In genomic region chr15:38254065-38254883, GRCh38 we compare ENCODE assay signal across 9 cellular contexts. TPM values are rescaled to one million over a fixed set of nuclear protein-coding genes. Genes with fewer than 3 reads are reported as not detected.
DNase-seq lines count a peak whose midpoint lies in the region; ATAC-seq and TF ChIP-seq lines count a peak whose summit lies in the region.
"Had no signal": no experiment of that assay in that cellular context is flagged by ENCODE, and none has a peak within 500 bp of the region (broad histone marks: within the 10 kb centered on the region; RNA-seq: fewer than 3 reads in every experiment).

No MANE protein-coding gene starts in this region.

- peaks cover 24% of the 10 kb centered on the region for H3K4me1 Mint-ChIP-seq in T-helper 1 cell treated with Interleukin-12 subunit alpha and Interleukin-12 subunit beta and Interleukin-4 antibody, amounts not matched to agents 30 μg/mL and 1 μg/mL, for 36 hours (ENCODE audit: low read depth)

- no peaks in the 10 kb centered on the region for H3K9me3 Mint-ChIP-seq in T-helper 1 cell treated with Interleukin-12 subunit alpha and Interleukin-12 subunit beta and Interleukin-4 antibody, amounts not matched to agents 30 μg/mL and 1 μg/mL, for 36 hours

- no peaks in the 10 kb centered on the region for H3K27me3 ChIP-seq in lower lobe of right lung (ENCODE audit: low read depth)

- ATAC-seq in lower lobe of right lung, result peak in 1 of 2 donors; percentile 41

- H3K36me3 ChIP-seq in HEK293 (ENCODE audit: control insufficient read depth in 2 of 2, insufficient read depth in 1 of 2, low read length in 2 of 2) (no peaks in the 10 kb centered on the region), lower lobe of right lung (no peaks in the 10 kb centered on the region)

- peak overlapping the region; percentile 79 for H3K4me3 ChIP-seq in HEK293 (ENCODE audit: low read depth, low read length)
- H3K4me3 ChIP-seq in NB4 (ENCODE audit: low read depth, low read length), result peak overlapping the region; percentile 89
- peak overlapping the region; percentile 84 for H3K4me3 ChIP-seq in lower lobe of right lung

- POLR2A ChIA-PET in HEK293 (lab: Yijun Ruan, JAX), result no interaction called here

- H3K27ac ChIP-seq in HEK293 (ENCODE audit: extremely low read depth, low read depth, low read length), result peak overlapping the region; percentile 30; the same call in 1 of the 2 replicates
- H3K27ac ChIP-seq in lower lobe of right lung, result peak overlapping the region; percentile 96
- H3K27ac ChIP-seq: C4-2B had no signal

- H3K9me3 ChIP-seq in HEK293 (ENCODE audit: control insufficient read depth, insufficient read depth, low read depth, low read length) (no peaks in the 10 kb centered on the region), lower lobe of right lung (no peaks in the 10 kb centered on the region)

- H3K4me1 ChIP-seq in HEK293 (ENCODE audit: control insufficient read depth, insufficient read depth, low read length) (peaks cover 7% of the 10 kb centered on the region; the same call in 1 of the 2 replicates), lower lobe of right lung (peaks cover 54% of the 10 kb centered on the region)

- H3K4me3 Mint-ChIP-seq in T-helper 1 cell treated with Interleukin-12 subunit alpha and Interleukin-12 subunit beta and Interleukin-4 antibody, amounts not matched to agents 30 μg/mL and 1 μg/mL, for 36 hours, result peak overlapping the region; percentile 76

- CTCF ChIA-PET in HEK293 (lab: Yijun Ruan, JAX), result interaction anchor here (0.6 to 1.0 kb wide), 2 partner anchors 256 to 258 kb away, joined by 3 read pairs; no protein-coding TSS in a partner anchor

- intact Hi-C loops in lower lobe of right lung (cut with DNase I), result no loop called here

- no peak for TF ChIP-seq POLR2A in NB4 (IDR thresholded peaks at IDR 0.05; ENCODE audit: extremely low read depth, insufficient read length)

- H3K27me3 Mint-ChIP-seq in T-helper 1 cell treated with Interleukin-12 subunit alpha and Interleukin-12 subunit beta and Interleukin-4 antibody, amounts not matched to agents 30 μg/mL and 1 μg/mL, for 36 hours (ENCODE audit: low read depth), result peaks cover 61% of the 10 kb centered on the region

- no peak for TF ChIP-seq CTCF in HEK293 (tag by site-specific recombination; IDR thresholded peaks at IDR 0.05)
- no peak for TF ChIP-seq CTCF in NB4 (IDR thresholded peaks at IDR 0.05; ENCODE audit: low read depth, low read length)
- no peak for TF ChIP-seq CTCF in lower lobe of right lung (IDR thresholded peaks at IDR 0.05)

- H3K36me3 Mint-ChIP-seq in T-helper 1 cell treated with Interleukin-12 subunit alpha and Interleukin-12 subunit beta and Interleukin-4 antibody, amounts not matched to agents 30 μg/mL and 1 μg/mL, for 36 hours (ENCODE audit: low read depth), result no peaks in the 10 kb centered on the region

- no peak overlapping the region for H3K27ac Mint-ChIP-seq in T-helper 1 cell treated with Interleukin-12 subunit alpha and Interleukin-12 subunit beta and Interleukin-4 antibody, amounts not matched to agents 30 μg/mL and 1 μg/mL, for 36 hours

- DNase-seq in NCI-H1092 treated with DMSO at 0.1 percent for 48 hours (lab: John Stamatoyannopoulos, UW), result peak; percentile 2
- DNase-seq in NCI-H1092 (lab: John Stamatoyannopoulos, UW), result no peak
- DNase-seq in NB4 (ENCODE audit: low read depth), result peak; percentile 78
- DNase-seq in dermis microvascular lymphatic vessel endothelial cell (ENCODE audit: low read depth in 2 of 2), result peak; percentile 33 to 65
- peak; percentile 51 for DNase-seq in lower lobe of right lung
- peak; percentile 85 for DNase-seq in superior temporal gyrus (ENCODE audit: extremely low spot score)

TF ChIP-seq in HEK293, 187 proteins besides CTCF, POLR2A, EP300 and RAD21 (continues in another document):
- no peak for TF ChIP-seq ZSCAN5A (tag by site-specific recombination; IDR thresholded peaks at IDR 0.05)
- TF ChIP-seq HOXD13 (CRISPR knock-in tag; IDR thresholded peaks at IDR 0.05; ENCODE audit: borderline replicate concordance), result no peak
- 0 out of 2 replicates have a peak, but pooled peaks have one; percentile 33 for TF ChIP-seq ZBTB44 (tag by site-specific recombination; IDR thresholded peaks at IDR 0.05)
- peak; percentile 42; the same call in 1 of the 2 replicates for TF ChIP-seq ZBTB20 (tag by site-specific recombination; IDR thresholded peaks at IDR 0.05)
- TF ChIP-seq SP2 (tag by site-specific recombination; IDR thresholded peaks at IDR 0.05), result no peak
- TF ChIP-seq ZBTB21 (tag by site-specific recombination; IDR thresholded peaks at IDR 0.05), result no peak
- no peak for TF ChIP-seq KLF17 (tag by site-specific recombination; IDR thresholded peaks at IDR 0.05)
- no peak for TF ChIP-seq ZNF658 (tag by site-specific recombination; IDR thresholded peaks at IDR 0.05)
- TF ChIP-seq ZNF521 (tag by site-specific recombination; IDR thresholded peaks at IDR 0.05), result no peak
- no peak for TF ChIP-seq HOXA7 (CRISPR knock-in tag; IDR thresholded peaks at IDR 0.05; ENCODE audit: borderline replicate concordance)
- TF ChIP-seq YY1 (tag by site-specific recombination; IDR thresholded peaks at IDR 0.05), result no peak
- 0 out of 2 replicates have a peak, but pooled peaks have one; percentile 40 for TF ChIP-seq INSM2 (tag by site-specific recombination; IDR thresholded peaks at IDR 0.05)
- peak; percentile 28; the same call in 1 of the 2 replicates for TF ChIP-seq GLIS1 (tag by site-specific recombination; IDR thresholded peaks at IDR 0.05)
- peak; percentile 35; the same call in 1 of the 2 replicates for TF ChIP-seq ZNF335 (tag by site-specific recombination; conservative IDR thresholded peaks at IDR 0.05)
- TF ChIP-seq TRIM28 (IDR thresholded peaks at IDR 0.05; ENCODE audit: borderline replicate concordance, low read length), result no peak
- TF ChIP-seq ZBTB48 (tag by site-specific recombination; IDR thresholded peaks at IDR 0.05), result no peak
- peak; percentile 73 for TF ChIP-seq ZNF341 (tag by site-specific recombination; IDR thresholded peaks at IDR 0.05; ENCODE audit: low read depth)

RNA-seq across cellular contexts. Expression of gene SPRED1, which starts 1.6 kb away (rescaled TPM):
- 14.7 and 15.8 TPM in 2 replicates for total RNA-seq in dermis microvascular lymphatic vessel endothelial cell
- 57.7 TPM for total RNA-seq in lower lobe of right lung
